ENCODE assay signal across 1 cellular context in the genomic region with DNA sequence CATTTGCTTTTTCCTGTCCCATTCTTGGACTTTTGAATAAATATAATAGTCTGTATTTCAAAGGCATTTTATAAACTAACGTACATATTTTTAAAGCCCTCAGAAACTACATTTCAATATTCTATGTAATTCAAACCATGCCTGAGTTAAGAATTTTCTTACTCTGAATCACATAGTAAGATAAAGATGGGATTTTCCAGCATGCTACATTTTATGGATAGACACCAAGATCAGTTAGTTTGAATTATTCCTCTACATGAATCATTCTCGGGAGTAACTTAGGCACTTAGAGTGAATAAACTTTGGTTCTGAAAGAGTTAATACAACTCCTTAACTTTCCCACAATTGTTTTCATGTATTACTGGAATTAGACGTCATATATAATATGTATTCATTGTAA.
TF ChIP-seq lines count a peak whose summit lies in the region.

No MANE protein-coding gene starts in this region.

TF ChIP-seq in SK-N-SH, 30 proteins besides CTCF, POLR2A, EP300 and RAD21 (continued from another document):
- no peak for TF ChIP-seq REST (IDR thresholded peaks at IDR 0.05; ENCODE audit: low read depth, low read length)
